12 cellular contexts compared by ENCODE assay signal in the genomic region with DNA sequence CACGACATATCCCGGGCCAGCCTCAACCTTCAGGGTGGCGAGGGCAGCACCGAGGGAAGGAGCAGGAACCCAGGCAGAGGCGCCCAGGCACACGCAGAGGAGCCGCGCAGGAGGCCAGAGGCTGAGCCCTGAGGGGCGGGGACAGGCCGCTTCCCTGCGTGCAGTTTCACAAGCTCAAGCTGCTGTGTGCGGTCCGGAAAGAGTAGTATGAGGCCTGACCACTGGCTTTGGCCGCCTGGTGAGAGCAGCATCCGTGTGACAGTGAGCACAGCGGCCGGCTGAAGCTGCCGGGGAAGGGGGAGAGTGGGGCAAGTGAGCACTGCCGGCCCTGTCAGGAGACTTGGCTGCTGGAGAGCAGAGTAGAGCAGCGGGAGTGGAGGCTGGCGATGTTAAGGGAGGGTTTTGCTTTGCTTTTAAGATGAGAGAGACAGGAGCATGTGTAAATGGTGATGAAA. TPM values are rescaled to one million over a fixed set of nuclear protein-coding genes. Genes with fewer than 3 reads are reported as not detected.
DNase-seq lines count a peak whose midpoint lies in the region; ATAC-seq and TF ChIP-seq lines count a peak whose summit lies in the region.
"Had no signal": no experiment of that assay in that cellular context is flagged by ENCODE, and none has a peak within 500 bp of the region (broad histone marks: within the 10 kb centered on the region; RNA-seq: fewer than 3 reads in every experiment).

No MANE protein-coding gene starts in this region.

- H3K9me3 ChIP-seq in lower lobe of right lung, result no peaks in the 10 kb centered on the region
- no peaks in the 10 kb centered on the region for H3K9me3 ChIP-seq in esophagus muscularis mucosa
- H3K9me3 ChIP-seq: BE2C had no signal

- 74% methylated on average over 21 of the region's 21 CpGs for WGBS in esophagus muscularis mucosa

- no peaks in the 10 kb centered on the region for H3K36me3 ChIP-seq in lower lobe of right lung
- no peaks in the 10 kb centered on the region for H3K36me3 ChIP-seq in esophagus muscularis mucosa
- H3K36me3 ChIP-seq: BE2C had no signal

- H3K4me1 ChIP-seq in lower lobe of right lung, result no peaks in the 10 kb centered on the region
- peaks cover 0 to 7% (median 5%) of the 10 kb centered on the region in 4 donors for H3K4me1 ChIP-seq in esophagus muscularis mucosa
- H3K4me1 ChIP-seq: BE2C had no signal

- ATAC-seq in HG02798 (IDR thresholded peaks at IDR 0.05; ENCODE audit: poor library complexity, unreplicated experiment) (peak; percentile 62), lower lobe of right lung (peak; percentile 55 to 80), GM18520 (IDR thresholded peaks at IDR 0.05; ENCODE audit: unreplicated experiment) (no peak)

- no peaks in the 10 kb centered on the region for H3K27me3 ChIP-seq in lower lobe of right lung (ENCODE audit: low read depth)
- peaks cover 0 to 47% (median 2%) of the 10 kb centered on the region in 4 donors for H3K27me3 ChIP-seq in esophagus muscularis mucosa
- H3K27me3 ChIP-seq: BE2C had no signal

- no peak for TF ChIP-seq POLR2A in esophagus muscularis mucosa (IDR thresholded peaks at IDR 0.05; ENCODE audit: low read depth)

- intact Hi-C loops in lower lobe of right lung (cut with DNase I), result no loop called here
- intact Hi-C loops in esophagus muscularis mucosa (cut with DNase I), result no loop called here

- DNase-seq in AG08396 (ENCODE audit: low spot score) (peak; percentile 68), astrocyte of the hippocampus (ENCODE audit: low read depth, low spot score) (peak; percentile 41), lower lobe of right lung (peak; percentile 81), esophagus muscularis mucosa (ENCODE audit: extremely low spot score) (no peak), NCI-H82 treated with DMSO at 0.1 percent for 48 hours (lab: John Stamatoyannopoulos, UW; ENCODE audit: unreplicated experiment) (no peak), LoVo (ENCODE audit: low spot score) (no peak)
- DNase-seq: activated naive CD4-positive, alpha-beta T cell; BE2C had no signal

- TF ChIP-seq CTCF in lower lobe of right lung (IDR thresholded peaks at IDR 0.05), result no peak
- TF ChIP-seq CTCF in esophagus muscularis mucosa (IDR thresholded peaks at IDR 0.05), result no peak

- H3K4me3 ChIP-seq in lower lobe of right lung (no peak overlapping the region), esophagus muscularis mucosa (no peak overlapping the region)
- H3K4me3 ChIP-seq: SK-N-MC had no signal

- H3K27ac ChIP-seq in lower lobe of right lung (no peak overlapping the region), esophagus muscularis mucosa (replicated peaks in 1 of 4) (no peak overlapping the region)
- H3K27ac ChIP-seq: SK-N-MC had no signal

- TF ChIP-seq EP300 in esophagus muscularis mucosa (IDR thresholded peaks at IDR 0.05), result no peak

RNA-seq across cellular contexts. Expression of a gene that starts 8.7 kb away (rescaled TPM):
- total RNA-seq in lower lobe of right lung, result 1.0 TPM
- not detected for total RNA-seq in esophagus muscularis mucosa
- total RNA-seq: renal cortical epithelial cell had no signal

RNA-seq across cellular contexts. Expression of a gene that starts 13.8 kb away (rescaled TPM):
- total RNA-seq in lower lobe of right lung (1.3 TPM), esophagus muscularis mucosa (not detected)
- total RNA-seq: renal cortical epithelial cell had no signal

Comparison
In these comparisons a context has a peak if more than half of its experiments do, and no peak if none do; other contexts are left out.
1. DNase-seq: peak in AG08396 (single experiment), astrocyte of the hippocampus (single experiment) and lower lobe of right lung (single experiment); none in esophagus muscularis mucosa (single experiment), NCI-H82 treated with DMSO at 0.1 percent for 48 hours (single experiment) and LoVo (single experiment).